28 cellular contexts compared by ENCODE assay signal in the genomic region with DNA sequence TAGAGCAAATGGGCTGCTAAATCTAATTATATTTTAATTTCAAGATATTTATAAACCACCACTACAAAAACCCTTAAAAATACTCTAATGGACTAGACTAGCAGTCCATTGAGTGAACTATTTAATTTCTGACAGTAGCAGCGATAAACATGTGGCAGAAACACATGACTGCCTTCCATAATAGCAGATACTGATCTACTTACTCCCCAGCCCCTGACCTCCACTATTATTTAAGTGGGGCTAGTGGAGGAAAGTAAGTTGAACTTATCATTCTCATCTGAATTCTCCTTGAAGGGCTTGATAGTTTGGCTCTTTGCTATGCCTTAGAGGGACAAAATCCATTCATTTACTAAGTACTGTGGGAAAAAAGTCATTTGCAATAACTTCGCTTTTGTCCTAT.
"Had no signal": no experiment of that assay in that cellular context is flagged by ENCODE, and none has a peak within 500 bp of the region (broad histone marks: within the 10 kb centered on the region; RNA-seq: fewer than 3 reads in every experiment).

No MANE protein-coding gene starts in this region.

- H3K27me3 Mint-ChIP-seq: progenitor cell of endocrine pancreas; stimulated activated naive B cell treated with anti-CD40 and anti-IgM and Interleukin-4, amounts not matched to agents 10 μg/mL and 1 μg/mL and 100 μg/mL, for 72 hours; stimulated activated naive CD8-positive, alpha-beta T cell treated with anti-CD3 and anti-CD28 coated beads, Interleukin-15, Interleukin-2, amounts not matched to agents 100 ng/mL and 50 ng/mL, for 24 hours had no signal

- H3K4me1 ChIP-seq: neural progenitor cell, parathyroid adenoma, right lobe of liver, sigmoid colon, stomach, thyroid gland, tibial nerve, upper lobe of left lung, vagina had no signal

- H3K27me3 ChIP-seq: neural progenitor cell, ovary, right lobe of liver, sigmoid colon, stomach, thyroid gland, tibial nerve, upper lobe of left lung, vagina had no signal

- H3K9me3 ChIP-seq: right lobe of liver, sigmoid colon, stomach, thoracic aorta, thyroid gland, upper lobe of left lung, vagina had no signal

- H3K27ac ChIP-seq: neural progenitor cell, ovary, parathyroid adenoma, right lobe of liver, sigmoid colon, stomach, thoracic aorta, thyroid gland, tibial nerve, upper lobe of left lung, vagina had no signal

- ATAC-seq: natural killer cell; right cardiac atrium; right lobe of liver; stimulated activated effector memory CD8-positive, alpha-beta T cell treated with anti-CD3 and anti-CD28 coated beads, Interleukin-12 subunit alpha, Interleukin-12 subunit beta, amount 100 ng/mL, for 72 hours; stimulated activated naive B cell treated with anti-CD40 and anti-IgM and Interleukin-4, amounts not matched to agents 10 μg/mL and 1 μg/mL and 100 μg/mL, for 72 hours had no signal

- H3K4me1 Mint-ChIP-seq: natural killer cell; nephron; neural progenitor cell; stimulated activated effector memory CD8-positive, alpha-beta T cell treated with anti-CD3 and anti-CD28 coated beads, Interleukin-12 subunit alpha, Interleukin-12 subunit beta, amount 100 ng/mL, for 72 hours; stimulated activated naive B cell treated with anti-CD40 and anti-IgM and Interleukin-4, amounts not matched to agents 10 μg/mL and 1 μg/mL and 100 μg/mL, for 72 hours had no signal

- H3K4me3 Mint-ChIP-seq: natural killer cell; nephron; neural progenitor cell; stimulated activated effector memory CD8-positive, alpha-beta T cell treated with anti-CD3 and anti-CD28 coated beads, Interleukin-12 subunit alpha, Interleukin-12 subunit beta, amount 100 ng/mL, for 72 hours; stimulated activated naive B cell treated with anti-CD40 and anti-IgM and Interleukin-4, amounts not matched to agents 10 μg/mL and 1 μg/mL and 100 μg/mL, for 72 hours; stimulated activated naive CD8-positive, alpha-beta T cell treated with anti-CD3 and anti-CD28 coated beads, Interleukin-15, Interleukin-2, amounts not matched to agents 100 ng/mL and 50 ng/mL, for 24 hours had no signal

- H3K36me3 Mint-ChIP-seq: natural killer cell; neural progenitor cell; stimulated activated effector memory CD8-positive, alpha-beta T cell treated with anti-CD3 and anti-CD28 coated beads, Interleukin-12 subunit alpha, Interleukin-12 subunit beta, amount 100 ng/mL, for 72 hours had no signal

- H3K27ac Mint-ChIP-seq: natural killer cell; nephron; neural progenitor cell; progenitor cell of endocrine pancreas; stimulated activated effector memory CD8-positive, alpha-beta T cell treated with anti-CD3 and anti-CD28 coated beads, Interleukin-12 subunit alpha, Interleukin-12 subunit beta, amount 100 ng/mL, for 72 hours; stimulated activated naive B cell treated with anti-CD40 and anti-IgM and Interleukin-4, amounts not matched to agents 10 μg/mL and 1 μg/mL and 100 μg/mL, for 72 hours; stimulated activated naive CD8-positive, alpha-beta T cell treated with anti-CD3 and anti-CD28 coated beads, Interleukin-15, Interleukin-2, amounts not matched to agents 100 ng/mL and 50 ng/mL, for 24 hours had no signal

- H3K36me3 ChIP-seq: neural progenitor cell, ovary, right lobe of liver, sigmoid colon, stomach, thoracic aorta, thyroid gland, tibial nerve, vagina had no signal

- H3K9me3 Mint-ChIP-seq: natural killer cell; nephron; neural progenitor cell; stimulated activated effector memory CD8-positive, alpha-beta T cell treated with anti-CD3 and anti-CD28 coated beads, Interleukin-12 subunit alpha, Interleukin-12 subunit beta, amount 100 ng/mL, for 72 hours; stimulated activated naive B cell treated with anti-CD40 and anti-IgM and Interleukin-4, amounts not matched to agents 10 μg/mL and 1 μg/mL and 100 μg/mL, for 72 hours; stimulated activated naive CD8-positive, alpha-beta T cell treated with anti-CD3 and anti-CD28 coated beads, Interleukin-15, Interleukin-2, amounts not matched to agents 100 ng/mL and 50 ng/mL, for 24 hours had no signal

- H3K4me3 ChIP-seq: neural progenitor cell, ovary, right lobe of liver, sigmoid colon, stomach, thoracic aorta, thyroid gland, tibial nerve, upper lobe of left lung, vagina had no signal

- DNase-seq: natural killer cell; occipital lobe; ovary; posterior cingulate gyrus; retina; right cardiac atrium; right lobe of liver; sigmoid colon; small intestine; stimulated activated CD4-positive, alpha-beta T cell treated with anti-CD3 and anti-CD28 coated beads, Interleukin-15, amount 100 ng/mL, for 24 hours; stimulated activated CD4-positive, alpha-beta T cell treated with anti-CD3 and anti-CD28 coated beads, Interleukin-2, amount 100 ng/mL, for 24 hours; stimulated activated CD4-positive, alpha-beta T cell treated with anti-CD3 and anti-CD28 coated beads, Interleukin-2, amount 100 ng/mL, for 48 hours; stimulated activated CD4-positive, alpha-beta T cell treated with anti-CD3 and anti-CD28 coated beads, Interleukin-4, amount 100 ng/mL, for 24 hours; stimulated activated naive B cell treated with anti-CD40 and anti-IgM and Interleukin-4, amounts not matched to agents 10 μg/mL and 1 μg/mL and 100 μg/mL, for 72 hours; stimulated activated naive CD4-positive, alpha-beta T cell treated with Interleukin-2 at 50 U/mL for 16 hours; stomach; thyroid gland; trophoblast cell; upper lobe of left lung had no signal
